ENCODE assay signal across 8 cellular contexts in genomic region chr3:107431298-107432012, GRCh38. TPM values are rescaled to one million over a fixed set of nuclear protein-coding genes. Genes with fewer than 3 reads are reported as not detected.
DNase-seq lines count a peak whose midpoint lies in the region; ATAC-seq and TF ChIP-seq lines count a peak whose summit lies in the region.

No MANE protein-coding gene starts in this region.

- H3K9me3 Mint-ChIP-seq in activated naive CD8-positive, alpha-beta T cell treated with anti-CD3 and anti-CD28 coated beads, Interleukin-2, amount 10 ng/mL, durations not matched to agents 7 days and 5 days: no peaks in the 10 kb centered on the region

- peaks cover 53% of the 10 kb centered on the region for H3K27me3 Mint-ChIP-seq in activated naive CD8-positive, alpha-beta T cell treated with anti-CD3 and anti-CD28 coated beads, Interleukin-2, amount 10 ng/mL, durations not matched to agents 7 days and 5 days

- peak overlapping the region; percentile 35 for H3K27ac ChIP-seq in osteoblast (ENCODE audit: low read depth, low read length)
- peak overlapping the region; percentile 73 to 99 for H3K27ac ChIP-seq in aorta (ENCODE audit: low read depth in 1 of 2, low read length in 2 of 2)

- ATAC-seq in GM21576 (IDR thresholded peaks at IDR 0.05; ENCODE audit: unreplicated experiment) (peak; percentile 57), Right ventricle myocardium inferior (peak; percentile 74), aorta (ENCODE audit: low FRiP score) (peak; percentile 70)
- peak; percentile 70 for ATAC-seq in activated naive CD8-positive, alpha-beta T cell treated with anti-CD3 and anti-CD28 coated beads, Interleukin-2, amount 10 ng/mL, durations not matched to agents 7 days and 5 days (ENCODE audit: low read depth)

- H3K4me1 ChIP-seq in osteoblast (ENCODE audit: insufficient read depth, low read length): peaks cover 9% of the 10 kb centered on the region
- no peaks in the 10 kb centered on the region for H3K4me1 ChIP-seq in aorta (ENCODE audit: control insufficient read depth in 1 of 2, insufficient read depth in 2 of 2, low read length in 2 of 2)

- intact Hi-C loops in Right ventricle myocardium inferior (cut with DNase I): loop anchor here (2.0 kb wide), 2 partner anchors 91 to 193 kb away; partner anchors contain the start of gene BBX
- intact Hi-C loops in aorta (cut with DNase I): loop anchor here (1.0 to 5.0 kb wide), 3 partner anchors 91 to 189 kb away; partner anchors contain the start of gene BBX (in 1 of the 2)

- peak overlapping the region; percentile 77 for H3K27ac Mint-ChIP-seq in activated naive CD8-positive, alpha-beta T cell treated with anti-CD3 and anti-CD28 coated beads, Interleukin-2, amount 10 ng/mL, durations not matched to agents 7 days and 5 days

- H3K9me3 ChIP-seq in osteoblast (ENCODE audit: low read depth, low read length) (no peaks in the 10 kb centered on the region), aorta (ENCODE audit: control insufficient read depth, low read length) (no peaks in the 10 kb centered on the region)

- 0% methylated on average over 54 to 79 of the region's 80 CpGs for WGBS in aorta, 2 donors

- no peaks in the 10 kb centered on the region for H3K36me3 ChIP-seq in osteoblast (ENCODE audit: insufficient read depth, low read length)
- no peaks in the 10 kb centered on the region for H3K36me3 ChIP-seq in aorta (ENCODE audit: control insufficient read depth in 1 of 2, insufficient read depth in 2 of 2, low read length in 1 of 2)

- peaks cover 2% of the 10 kb centered on the region for H3K36me3 Mint-ChIP-seq in activated naive CD8-positive, alpha-beta T cell treated with anti-CD3 and anti-CD28 coated beads, Interleukin-2, amount 10 ng/mL, durations not matched to agents 7 days and 5 days

- peak overlapping the region; percentile 95 for H3K4me2 ChIP-seq in osteoblast (ENCODE audit: insufficient read depth, low read length)

- POLR2A ChIA-PET in activated naive CD8-positive, alpha-beta T cell treated with anti-CD3 and anti-CD28 coated beads, Interleukin-2, amount 10 ng/mL, durations not matched to agents 7 days and 5 days (lab: Charles Lee): interaction anchor here (0.9 to 1.4 kb wide), 4 partner anchors 24 to 168 kb away, joined by 3 to 5 read pairs (median 4); partner anchors contain the start of gene BBX

- peaks cover 14% of the 10 kb centered on the region for H3K4me1 Mint-ChIP-seq in activated naive CD8-positive, alpha-beta T cell treated with anti-CD3 and anti-CD28 coated beads, Interleukin-2, amount 10 ng/mL, durations not matched to agents 7 days and 5 days

- TF ChIP-seq CTCF in osteoblast (IDR thresholded peaks at IDR 0.05; ENCODE audit: extremely low read depth, low read depth, low read length): no peak

- H3K79me2 ChIP-seq in osteoblast (ENCODE audit: insufficient read depth, low read length): no peaks in the 10 kb centered on the region

- H4K20me1 ChIP-seq in osteoblast (ENCODE audit: insufficient read depth, low read length): no peaks in the 10 kb centered on the region

- peak overlapping the region; percentile 67 for H3K4me3 ChIP-seq in osteoblast (ENCODE audit: insufficient read depth, low read length)
- peak overlapping the region; percentile 74 to 97 for H3K4me3 ChIP-seq in aorta (ENCODE audit: low read length in 2 of 2)

- H2AFZ ChIP-seq in osteoblast (ENCODE audit: low read length): peak overlapping the region; percentile 93

- H3K4me3 Mint-ChIP-seq in activated naive CD8-positive, alpha-beta T cell treated with anti-CD3 and anti-CD28 coated beads, Interleukin-2, amount 10 ng/mL, durations not matched to agents 7 days and 5 days: peak overlapping the region; percentile 88

- in situ Hi-C loops in G401 (cut with HindIII; ENCODE audit: low sequenced_read_pairs): no loop called here

- DNase-seq in G401 (ENCODE audit: low spot score): peak; percentile 76
- DNase-seq in HuH-7 (ENCODE audit: low spot score): peak; percentile 78
- peak; percentile 74 for DNase-seq in SK-N-DZ (ENCODE audit: low spot score)
- peak; percentile 69 for DNase-seq in activated naive CD8-positive, alpha-beta T cell treated with anti-CD3 and anti-CD28 coated beads, Interleukin-2, amount 10 ng/mL, durations not matched to agents 7 days and 5 days
- peak; percentile 84 for DNase-seq in Right ventricle myocardium inferior (ENCODE audit: missing footprints)
- DNase-seq in osteoblast (ENCODE audit: insufficient read length, low spot score, missing footprints): peak; percentile 96
- peak; percentile 87 to 91 for DNase-seq in aorta

- H3K27me3 ChIP-seq in osteoblast (ENCODE audit: insufficient read depth, low read length): no peaks in the 10 kb centered on the region
- H3K27me3 ChIP-seq in aorta (ENCODE audit: control insufficient read depth in 1 of 2, insufficient read depth in 2 of 2, low read length in 1 of 2): no peaks in the 10 kb centered on the region

RNA-seq across cellular contexts. Expression of gene CCDC54, which starts 54.2 kb away (rescaled TPM):
- not detected in 2 replicates for total RNA-seq in G401 (2014; rRNA removed; shearing (Covaris generic))
- not detected in 2 replicates for polyA plus RNA-seq in SK-N-DZ (2014; cell fraction: cytosol; rRNA removed)
- not detected in 2 replicates for polyA plus RNA-seq in SK-N-DZ (2014; cell fraction: nucleus; rRNA removed)
- total RNA-seq in activated naive CD8-positive, alpha-beta T cell treated with anti-CD3 and anti-CD28 coated beads, Interleukin-2, amount 10 ng/mL, durations not matched to agents 7 days and 5 days: not detected
- total RNA-seq in Right ventricle myocardium inferior (not detected), osteoblast (not detected in 2 replicates), aorta (not detected)
- not detected for polyA plus RNA-seq in aorta

Comparison
In these comparisons a context has a peak if more than half of its experiments do, and no peak if none do; other contexts are left out.
1. Peak in every context shown above with its lines: DNase-seq, ATAC-seq, H3K4me3 ChIP-seq and H3K27ac ChIP-seq.